Comparison of ENCODE assay signal across 18 cellular contexts in genomic region chr10:103986360-103986759, GRCh38. TPM values are rescaled to one million over a fixed set of nuclear protein-coding genes. Genes with fewer than 3 reads are reported as not detected.
DNase-seq lines count a peak whose midpoint lies in the region; ATAC-seq and TF ChIP-seq lines count a peak whose summit lies in the region.
"Had no signal": no experiment of that assay in that cellular context is flagged by ENCODE, and none has a peak within 500 bp of the region (broad histone marks: within the 10 kb centered on the region; RNA-seq: fewer than 3 reads in every experiment).

No MANE protein-coding gene starts in this region.

- H3K27me3 ChIP-seq in CD4-positive, alpha-beta memory T cell (ENCODE audit: insufficient read depth, low read length), result no peaks in the 10 kb centered on the region
- no peaks in the 10 kb centered on the region for H3K27me3 ChIP-seq in OCI-LY1 (ENCODE audit: insufficient read depth, low read length)
- H3K27me3 ChIP-seq: esophagus squamous epithelium, SJCRH30 had no signal

- peak; percentile 67 for ATAC-seq in effector memory CD8-positive, alpha-beta T cell (replicated peaks)
- no peak for ATAC-seq in HG03460 (IDR thresholded peaks at IDR 0.05; ENCODE audit: unreplicated experiment)
- ATAC-seq: K562 had no signal

- no peaks in the 10 kb centered on the region for H3K27me3 Mint-ChIP-seq in CD4-positive, alpha-beta memory T cell
- no peaks in the 10 kb centered on the region for H3K27me3 Mint-ChIP-seq in effector memory CD8-positive, alpha-beta T cell

- no peak overlapping the region for H3K9ac ChIP-seq in OCI-LY1 (ENCODE audit: low read length)

- peak overlapping the region in 3 of 8 donors; percentile 20 to 34 (median 22) for H3K4me3 Mint-ChIP-seq in CD4-positive, alpha-beta memory T cell
- H3K4me3 Mint-ChIP-seq in effector memory CD8-positive, alpha-beta T cell, result peak overlapping the region; percentile 31 to 40

- H3K9me2 ChIP-seq in OCI-LY1 (ENCODE audit: low read depth, low read length), result no peaks in the 10 kb centered on the region

- DNase-seq in NCI-H2227 (lab: John Stamatoyannopoulos, UW; ENCODE audit: unreplicated experiment), result peak; percentile 3
- no peak for DNase-seq in NCI-H2227 treated with DMSO at 0.1 percent for 48 hours (lab: John Stamatoyannopoulos, UW)
- peak in 1 of 5 donors; percentile 72 for DNase-seq in CD4-positive, alpha-beta memory T cell
- peak in 2 of 3 experiments; percentile 7 to 14 for DNase-seq in effector memory CD8-positive, alpha-beta T cell
- DNase-seq in SKM-1 (lab: John Stamatoyannopoulos, UW; ENCODE audit: unreplicated experiment), result no peak
- DNase-seq in foreskin melanocyte, result no peak
- DNase-seq: 8988T, amygdala, cortex of kidney, esophagus squamous epithelium, NCI-H1092, SJCRH30, substantia nigra, T1000 had no signal

- no peak overlapping the region for H3K4me2 ChIP-seq in OCI-LY1 (ENCODE audit: low read length)

- CTCF ChIA-PET in CD4-positive, alpha-beta memory T cell (lab: Charles Lee; ENCODE audit: partially characterized antibody), result interaction anchor here (0.6 kb wide), 1 partner anchor 98 kb away, joined by 3 read pairs; no protein-coding TSS in a partner anchor

- POLR2A ChIA-PET in CD4-positive, alpha-beta memory T cell (lab: Charles Lee; ENCODE audit: partially characterized antibody), result no interaction called here

- no peaks in the 10 kb centered on the region; the same call in 1 of the 2 replicates for H3F3A ChIP-seq in OCI-LY1 (ENCODE audit: insufficient read depth, low read length)

- no peaks in the 10 kb centered on the region for H3K9me3 ChIP-seq in CD4-positive, alpha-beta memory T cell (ENCODE audit: control insufficient read depth in 1 of 2, low read length in 2 of 2)
- no peaks in the 10 kb centered on the region for H3K9me3 ChIP-seq in OCI-LY1 (ENCODE audit: low read length)
- H3K9me3 ChIP-seq: esophagus squamous epithelium, prostate gland, SJCRH30 had no signal

- TF ChIP-seq CTCF in OCI-LY1 (IDR thresholded peaks at IDR 0.05; ENCODE audit: low read length), result no peak

- peaks cover 4 to 5% of the 10 kb centered on the region in 2 donors for H3K36me3 Mint-ChIP-seq in CD4-positive, alpha-beta memory T cell
- peaks cover 5% of the 10 kb centered on the region for H3K36me3 Mint-ChIP-seq in effector memory CD8-positive, alpha-beta T cell (ENCODE audit: insufficient read depth)

- H2AFZ ChIP-seq in OCI-LY1 (ENCODE audit: low read length), result no peak overlapping the region

- H3K4me1 Mint-ChIP-seq in CD4-positive, alpha-beta memory T cell, result peaks cover 49 to 72% (median 61%) of the 10 kb centered on the region in 4 donors
- peaks cover 41 to 68% of the 10 kb centered on the region in 2 donors for H3K4me1 Mint-ChIP-seq in effector memory CD8-positive, alpha-beta T cell (ENCODE audit: low read depth in 2 of 2)

- peaks cover 17% of the 10 kb centered on the region for H3K79me2 ChIP-seq in OCI-LY1 (ENCODE audit: insufficient read depth, low read length)

- intact Hi-C loops in CD4-positive, alpha-beta memory T cell (cut with micrococcal nuclease), result no loop called here

- H3K4me1 ChIP-seq in CD4-positive, alpha-beta memory T cell (ENCODE audit: insufficient read depth, low read length), result peaks cover 68% of the 10 kb centered on the region
- peaks cover 65% of the 10 kb centered on the region for H3K4me1 ChIP-seq in OCI-LY1 (ENCODE audit: insufficient read depth, low read length, severe bottlenecking)
- H3K4me1 ChIP-seq: prostate gland, SJCRH30 had no signal

- H3K27ac Mint-ChIP-seq in CD4-positive, alpha-beta memory T cell, result peak overlapping the region in 5 of 7 donors; percentile 40 to 89 (median 68)
- H3K27ac Mint-ChIP-seq in effector memory CD8-positive, alpha-beta T cell, result peak overlapping the region; percentile 80 to 94

- H3K27ac ChIP-seq in CD4-positive, alpha-beta memory T cell (ENCODE audit: low read depth, low read length), result no peak overlapping the region
- H3K27ac ChIP-seq in OCI-LY1 (ENCODE audit: low read depth, low read length, poor library complexity, severe bottlenecking), result peak overlapping the region; percentile 2
- H3K27ac ChIP-seq: prostate gland, SJCRH30 had no signal

- no peaks in the 10 kb centered on the region for H3K9me3 Mint-ChIP-seq in CD4-positive, alpha-beta memory T cell
- no peaks in the 10 kb centered on the region for H3K9me3 Mint-ChIP-seq in effector memory CD8-positive, alpha-beta T cell

- H3K36me3 ChIP-seq in CD4-positive, alpha-beta memory T cell (ENCODE audit: insufficient read depth, low read length), result no peaks in the 10 kb centered on the region
- H3K36me3 ChIP-seq in OCI-LY1 (ENCODE audit: insufficient read depth, low read length), result no peaks in the 10 kb centered on the region
- H3K36me3 ChIP-seq: prostate gland, SJCRH30 had no signal

- no peak overlapping the region for H3K4me3 ChIP-seq in CD4-positive, alpha-beta memory T cell (ENCODE audit: low read length in 2 of 2)
- H3K4me3 ChIP-seq in OCI-LY1 (ENCODE audit: low read depth, low read length, poor library complexity, severe bottlenecking), result no peak overlapping the region
- H3K4me3 ChIP-seq: esophagus squamous epithelium, K562, prostate gland, SJCRH30 had no signal

- no peaks in the 10 kb centered on the region for H4K20me1 ChIP-seq in OCI-LY1 (ENCODE audit: insufficient read depth, low read length)

RNA-seq across cellular contexts. Expression of gene SLK, which starts 19.4 kb away (rescaled TPM):
- total RNA-seq in CD4-positive, alpha-beta memory T cell, result 10 to 100 TPM; 30.9 to 31.1 TPM
- polyA plus RNA-seq in CD4-positive, alpha-beta memory T cell, result 10 to 100 TPM in 1 of 2 donors, 1 to 10 TPM in 1; 1.6 to 14.3 TPM

Comparison
In these comparisons a context has a peak if more than half of its experiments do, and no peak if none do; other contexts are left out.
1. DNase-seq: peak in NCI-H2227 (single experiment) and effector memory CD8-positive, alpha-beta T cell (2 of 3); none in NCI-H2227 treated with DMSO at 0.1 percent for 48 hours (single experiment), SKM-1 (single experiment) and foreskin melanocyte (single experiment).